Comparison of ENCODE assay signal across 14 cellular contexts in the genomic region with DNA sequence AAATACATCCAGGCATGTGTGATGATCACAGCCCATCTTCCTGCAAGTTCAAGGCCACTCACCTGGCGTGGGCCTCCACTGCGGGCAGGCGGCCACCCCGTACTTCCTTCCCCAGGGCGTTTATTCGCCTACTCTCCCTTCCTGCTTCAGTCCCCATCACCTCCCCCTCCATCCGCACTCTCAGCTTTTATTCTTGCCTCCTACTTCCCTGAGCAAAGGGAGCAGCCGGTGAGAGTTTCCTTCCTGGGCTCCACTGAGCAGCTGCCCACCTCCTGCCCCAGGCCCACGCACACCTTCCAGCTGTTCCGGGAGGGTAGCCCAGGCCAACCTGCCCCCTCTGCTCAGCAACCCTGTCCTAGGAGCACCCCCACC. TPM values are rescaled to one million over a fixed set of nuclear protein-coding genes. Genes with fewer than 3 reads are reported as not detected.
DNase-seq lines count a peak whose midpoint lies in the region; ATAC-seq and TF ChIP-seq lines count a peak whose summit lies in the region.
"Had no signal": no experiment of that assay in that cellular context is flagged by ENCODE, and none has a peak within 500 bp of the region (broad histone marks: within the 10 kb centered on the region; RNA-seq: fewer than 3 reads in every experiment).

No MANE protein-coding gene starts in this region.

- no peak overlapping the region for H2BK120ac ChIP-seq in mesendoderm (ENCODE audit: low read depth, low read length)

- ATAC-seq in Panc1: no peak
- no peak for ATAC-seq in stimulated activated effector memory CD8-positive, alpha-beta T cell treated with anti-CD3 and anti-CD28 coated beads, Interleukin-12 subunit alpha, Interleukin-12 subunit beta, amount 100 ng/mL, for 72 hours
- no peak for ATAC-seq in HG03280 (IDR thresholded peaks at IDR 0.05; ENCODE audit: unreplicated experiment)
- no peak for ATAC-seq in GM18867 (IDR thresholded peaks at IDR 0.05; ENCODE audit: unreplicated experiment)

- no peak overlapping the region for H2AK5ac ChIP-seq in mesendoderm (ENCODE audit: low read length)

- H3K4me1 Mint-ChIP-seq in stimulated activated effector memory CD8-positive, alpha-beta T cell treated with anti-CD3 and anti-CD28 coated beads, Interleukin-12 subunit alpha, Interleukin-12 subunit beta, amount 100 ng/mL, for 72 hours: peaks cover 27% of the 10 kb centered on the region

- H3K9me3 ChIP-seq in Panc1 (ENCODE audit: control insufficient read depth, insufficient read depth, low read depth, low read length): no peaks in the 10 kb centered on the region
- H3K9me3 ChIP-seq: Peyer's patch had no signal

- H3K27me3 ChIP-seq in Panc1 (ENCODE audit: control insufficient read depth, insufficient read depth, low read length) (peaks cover 2% of the 10 kb centered on the region), mesendoderm (ENCODE audit: insufficient read depth, low read length, poor library complexity) (no peaks in the 10 kb centered on the region)
- H3K27me3 ChIP-seq: Peyer's patch had no signal

- H3K18ac ChIP-seq in mesendoderm (ENCODE audit: low read length): no peak overlapping the region

- H3K23ac ChIP-seq in mesendoderm (ENCODE audit: low read length): peak overlapping the region; percentile 17

- no peak overlapping the region for H2BK5ac ChIP-seq in mesendoderm (ENCODE audit: low read length)

- peak overlapping the region; percentile 65 for H3K27ac Mint-ChIP-seq in stimulated activated effector memory CD8-positive, alpha-beta T cell treated with anti-CD3 and anti-CD28 coated beads, Interleukin-12 subunit alpha, Interleukin-12 subunit beta, amount 100 ng/mL, for 72 hours

- H3K4me1 ChIP-seq in Panc1 (ENCODE audit: control insufficient read depth, insufficient read depth, low read length) (no peaks in the 10 kb centered on the region), mesendoderm (ENCODE audit: control insufficient read depth, low read depth, low read length) (peaks cover 2% of the 10 kb centered on the region)

- H4K5ac ChIP-seq in mesendoderm (ENCODE audit: low read length): no peak overlapping the region

- H3K56ac ChIP-seq in mesendoderm (ENCODE audit: low read length): no peak overlapping the region

- H3K4me3 Mint-ChIP-seq in stimulated activated effector memory CD8-positive, alpha-beta T cell treated with anti-CD3 and anti-CD28 coated beads, Interleukin-12 subunit alpha, Interleukin-12 subunit beta, amount 100 ng/mL, for 72 hours: no peak overlapping the region

- POLR2A ChIA-PET in Panc1 (lab: Charles Lee): no interaction called here

- H3K79me1 ChIP-seq in mesendoderm (ENCODE audit: low read length): no peaks in the 10 kb centered on the region

- peaks cover 17% of the 10 kb centered on the region for H3K36me3 Mint-ChIP-seq in stimulated activated effector memory CD8-positive, alpha-beta T cell treated with anti-CD3 and anti-CD28 coated beads, Interleukin-12 subunit alpha, Interleukin-12 subunit beta, amount 100 ng/mL, for 72 hours

- in situ Hi-C loops in Panc1 (cut with HindIII; ENCODE audit: low pct_unique_long_range_greater_than_20kb, low sequenced_read_pairs): no loop called here

- intact Hi-C loops in Panc1 (cut with micrococcal nuclease; ENCODE audit: unreplicated experiment): no loop called here

- TF ChIP-seq CTCF in Panc1 (IDR thresholded peaks at IDR 0.05): 0 out of 2 replicates have a peak, but pooled peaks have one; percentile 28

- peak; percentile 51 for DNase-seq in activated CD8-positive, alpha-beta memory T cell treated with anti-CD3 and anti-CD28 coated beads for 24 hours
- DNase-seq in activated CD8-positive, alpha-beta memory T cell treated with anti-CD3 and anti-CD28 coated beads, Interleukin-2, amount 50 U/mL, for 4 hours: no peak
- DNase-seq in Panc1 (ENCODE audit: low read depth, low spot score): no peak
- no peak for DNase-seq in mesendoderm
- no peak for DNase-seq in stimulated activated effector memory CD8-positive, alpha-beta T cell treated with anti-CD3 and anti-CD28 coated beads, Interleukin-12 subunit alpha, Interleukin-12 subunit beta, amount 100 ng/mL, for 72 hours (ENCODE audit: low spot score in 2 of 2)
- DNase-seq in NCI-H2081 treated with DMSO at 0.1 percent for 48 hours (lab: John Stamatoyannopoulos, UW): no peak
- DNase-seq: NCI-H1092, NCI-H446 treated with DMSO at 0.1 percent for 48 hours, Right ventricle myocardium superior had no signal

- H3K4me2 ChIP-seq in mesendoderm (ENCODE audit: low read length): no peak overlapping the region

- CTCF ChIA-PET in Panc1 (lab: Charles Lee): interaction anchor here (1.1 kb wide), 1 partner anchor 28 kb away, joined by 3 read pairs; no protein-coding TSS in a partner anchor

- no peak overlapping the region for H3K27ac ChIP-seq in Panc1 (ENCODE audit: low read length)
- no peak overlapping the region for H3K27ac ChIP-seq in mesendoderm (ENCODE audit: low read depth, low read length)
- H3K27ac ChIP-seq: C4-2B, Peyer's patch had no signal

- no peak overlapping the region for H3K9ac ChIP-seq in mesendoderm (ENCODE audit: low read length)

- H3K79me2 ChIP-seq in mesendoderm (ENCODE audit: control insufficient read depth, insufficient read depth, low read length): no peaks in the 10 kb centered on the region

- H3K9me3 Mint-ChIP-seq in stimulated activated effector memory CD8-positive, alpha-beta T cell treated with anti-CD3 and anti-CD28 coated beads, Interleukin-12 subunit alpha, Interleukin-12 subunit beta, amount 100 ng/mL, for 72 hours: no peaks in the 10 kb centered on the region

- no TSS peak for BruUV-seq in Panc1 (replicated peaks; lab: Mats Ljungman, UMichigan)

- no peak overlapping the region for H3K4ac ChIP-seq in mesendoderm (ENCODE audit: low read depth, low read length)

- no peak overlapping the region for H3K4me3 ChIP-seq in Panc1 (ENCODE audit: low read depth in 2 of 2, low read length in 2 of 2)
- H3K4me3 ChIP-seq in mesendoderm (ENCODE audit: low read length): no peak overlapping the region
- H3K4me3 ChIP-seq: Peyer's patch had no signal

- H3K36me3 ChIP-seq in Panc1 (ENCODE audit: control insufficient read depth, insufficient read depth, low read length) (no peaks in the 10 kb centered on the region; the same call in 1 of the 2 replicates), mesendoderm (ENCODE audit: control insufficient read depth, insufficient read depth, low read length) (no peaks in the 10 kb centered on the region)
- H3K36me3 ChIP-seq: Peyer's patch had no signal

- no CpG with 5 or more reads among the region's 10 CpGs for WGBS in mesendoderm (ENCODE audit: extremely low coverage, insufficient coverage, low lambda C conversion rate)

- no peak overlapping the region for H2BK15ac ChIP-seq in mesendoderm (replicated peaks; ENCODE audit: low read depth)

- H4K8ac ChIP-seq in mesendoderm (ENCODE audit: low read depth, low read length): no peak overlapping the region

RNA-seq across cellular contexts. Expression of gene CYP46A1, which starts 4.1 kb away (rescaled TPM):
- 0.36 TPM for total RNA-seq in Panc1 (2021; ENCODE audit: unreplicated experiment)
- polyA plus RNA-seq in Panc1 (2012; ENCODE audit: insufficient read length): 0.22 TPM
- polyA plus RNA-seq in mesendoderm (2013, experiment 1 of 2): 0.14 TPM
- polyA plus RNA-seq in mesendoderm (2013, experiment 2 of 2): 0.11 TPM

RNA-seq across cellular contexts. Expression of gene HHIPL1, which starts 43.3 kb away (rescaled TPM):
- total RNA-seq in Panc1 (2021; ENCODE audit: unreplicated experiment): 2.1 TPM
- 3.8 TPM for polyA plus RNA-seq in Panc1 (2012; ENCODE audit: insufficient read length)
- polyA plus RNA-seq in mesendoderm (2013, experiment 1 of 2): 0.63 TPM
- polyA plus RNA-seq in mesendoderm (2013, experiment 2 of 2): 0.66 TPM
- total RNA-seq: A172 had no signal
